10 cellular contexts compared by ENCODE assay signal in genomic region chr16:85003076-85003475, GRCh38. TPM values are rescaled to one million over a fixed set of nuclear protein-coding genes. Genes with fewer than 3 reads are reported as not detected.
DNase-seq lines count a peak whose midpoint lies in the region; ATAC-seq and TF ChIP-seq lines count a peak whose summit lies in the region.
"Had no signal": no experiment of that assay in that cellular context is flagged by ENCODE, and none has a peak within 500 bp of the region (broad histone marks: within the 10 kb centered on the region; RNA-seq: fewer than 3 reads in every experiment).

No MANE protein-coding gene starts in this region.

- peak overlapping the region; percentile 16 for H2BK12ac ChIP-seq in trophoblast cell (ENCODE audit: low read length)

- no peak overlapping the region for H3K18ac ChIP-seq in trophoblast cell (ENCODE audit: low read length)

- 88 to 89% methylated on average over 13 of the region's 13 CpGs for WGBS in heart right ventricle, 2 donors
- WGBS in trophoblast cell (ENCODE audit: extremely low coverage, insufficient coverage, insufficient read length), result no CpG with 5 or more reads among the region's 13 CpGs

- peaks cover 14% of the 10 kb centered on the region for H3K79me2 ChIP-seq in trophoblast cell (ENCODE audit: control insufficient read depth, insufficient read depth, low read length, poor library complexity)

- H3K23ac ChIP-seq in trophoblast cell (ENCODE audit: low read length), result no peak overlapping the region

- peak overlapping the region; percentile 81 to 99 (median 94) for H3K4me2 ChIP-seq in BLaER1 treated with 17β-estradiol and CSF1 and Interleukin-3, amounts not matched to agents 10 nM and 100 nM
- no peak overlapping the region for H3K4me2 ChIP-seq in trophoblast cell (ENCODE audit: low read length)

- H4K20me1 ChIP-seq in BLaER1 treated with 17β-estradiol and CSF1 and Interleukin-3, amounts not matched to agents 10 nM and 100 nM, result peaks cover 41 to 100% (median 79%) of the 10 kb centered on the region in 11 experiments; a peak in 20 of 22 replicates

- peaks cover 0 to 8% (median 0%) of the 10 kb centered on the region in 11 experiments; a peak in 5 of 22 replicates for H3K9me3 ChIP-seq in BLaER1 treated with 17β-estradiol and CSF1 and Interleukin-3, amounts not matched to agents 10 nM and 100 nM (replicated peaks in 1 of 11)
- H3K9me3 ChIP-seq in T-helper 17 cell (ENCODE audit: control insufficient read depth, low read length, poor library complexity, severe bottlenecking) (no peaks in the 10 kb centered on the region), heart right ventricle (no peaks in the 10 kb centered on the region), trophoblast cell (ENCODE audit: insufficient read depth, low read depth, low read length) (no peaks in the 10 kb centered on the region)

- H3K36me3 Mint-ChIP-seq in T-helper 17 cell (ENCODE audit: low read depth), result peaks cover 9% of the 10 kb centered on the region

- DNase-seq in T-helper 17 cell (no peak), heart right ventricle (no peak), trophoblast cell (no peak), GDM1 (lab: John Stamatoyannopoulos, UW) (no peak), putamen (ENCODE audit: low spot score) (no peak), SIG-M5 (lab: John Stamatoyannopoulos, UW) (no peak), NCI-H187 treated with DMSO at 0.1 percent for 48 hours (lab: John Stamatoyannopoulos, UW) (no peak)
- DNase-seq: DMS 273 treated with DMSO at 0.1 percent for 48 hours; stimulated activated naive CD4-positive, alpha-beta T cell treated with Interleukin-2 at 50 U/mL for 16 hours had no signal

- peak overlapping the region; percentile 16 for H4K91ac ChIP-seq in trophoblast cell (ENCODE audit: low read depth, low read length)

- no peak overlapping the region for H2BK120ac ChIP-seq in trophoblast cell (ENCODE audit: insufficient read depth, low read length, poor library complexity)

- no peak overlapping the region for H3K27ac Mint-ChIP-seq in T-helper 17 cell

- peak overlapping the region; percentile 44 to 71 (median 65); a peak in 21 of 22 replicates for H3K9ac ChIP-seq in BLaER1 treated with 17β-estradiol and CSF1 and Interleukin-3, amounts not matched to agents 10 nM and 100 nM
- H3K9ac ChIP-seq in trophoblast cell (ENCODE audit: low read length), result no peak overlapping the region

- H2BK5ac ChIP-seq in trophoblast cell (ENCODE audit: low read depth, low read length, poor library complexity), result no peak overlapping the region

- intact Hi-C loops in heart right ventricle (cut with DNase I), result no loop called here

- H4K12ac ChIP-seq in trophoblast cell (ENCODE audit: low read depth, low read length), result no peak overlapping the region

- H3K27me3 ChIP-seq in BLaER1 treated with 17β-estradiol and CSF1 and Interleukin-3, amounts not matched to agents 10 nM and 100 nM, result no peaks in the 10 kb centered on the region
- no peaks in the 10 kb centered on the region for H3K27me3 ChIP-seq in heart right ventricle
- no peaks in the 10 kb centered on the region for H3K27me3 ChIP-seq in trophoblast cell (ENCODE audit: insufficient read depth, low read length)

- H4K8ac ChIP-seq in trophoblast cell (ENCODE audit: low read depth, low read length), result no peak overlapping the region

- H3K4me1 Mint-ChIP-seq in T-helper 17 cell, result peaks cover 45% of the 10 kb centered on the region

- no peak overlapping the region for H2AFZ ChIP-seq in trophoblast cell (ENCODE audit: insufficient read depth, low read length, poor library complexity)

- peak overlapping the region; percentile 49 for H3K4ac ChIP-seq in trophoblast cell (ENCODE audit: low read depth, low read length)

- no peak overlapping the region for H3K14ac ChIP-seq in trophoblast cell (ENCODE audit: low read length)

- no peak for ATAC-seq in T-helper 17 cell
- ATAC-seq in heart right ventricle, result peak in 2 of 8 donors; percentile 13 to 33

- H3K4me3 Mint-ChIP-seq in T-helper 17 cell, result peak overlapping the region; percentile 19

- peaks cover 53 to 100% (median 71%) of the 10 kb centered on the region in 10 experiments for H3K4me1 ChIP-seq in BLaER1 treated with 17β-estradiol and CSF1 and Interleukin-3, amounts not matched to agents 10 nM and 100 nM
- H3K4me1 ChIP-seq in heart right ventricle (peaks cover 25 to 95% (median 66%) of the 10 kb centered on the region in 9 donors), trophoblast cell (ENCODE audit: control insufficient read depth in 1 of 2, insufficient read depth in 2 of 2, low read length in 2 of 2) (peaks cover 25 to 37% of the 10 kb centered on the region in 2 experiments)

- H2AK5ac ChIP-seq in trophoblast cell (ENCODE audit: low read length), result no peak overlapping the region

- TF ChIP-seq CTCF in heart right ventricle (IDR thresholded peaks at IDR 0.05), result no peak

- peaks cover 28 to 75% (median 45%) of the 10 kb centered on the region in 11 experiments; a peak in 21 of 22 replicates for H3K36me3 ChIP-seq in BLaER1 treated with 17β-estradiol and CSF1 and Interleukin-3, amounts not matched to agents 10 nM and 100 nM
- H3K36me3 ChIP-seq in heart right ventricle, result peaks cover 0 to 25% (median 0%) of the 10 kb centered on the region in 9 donors
- H3K36me3 ChIP-seq in trophoblast cell (ENCODE audit: control insufficient read depth in 1 of 2, insufficient read depth in 2 of 2, low read length in 2 of 2), result no peaks in the 10 kb centered on the region

- peak overlapping the region; percentile 53 to 78 (median 77); a peak in 21 of 22 replicates for H3K27ac ChIP-seq in BLaER1 treated with 17β-estradiol and CSF1 and Interleukin-3, amounts not matched to agents 10 nM and 100 nM
- H3K27ac ChIP-seq in heart right ventricle, result peak overlapping the region in 9 of 10 donors; percentile 28 to 87 (median 60)
- H3K27ac ChIP-seq in trophoblast cell (ENCODE audit: low read depth, low read length), result no peak overlapping the region

- H3K27me3 Mint-ChIP-seq in T-helper 17 cell, result no peaks in the 10 kb centered on the region

- H3K79me1 ChIP-seq in trophoblast cell (ENCODE audit: low read length), result peaks cover 12% of the 10 kb centered on the region

- H3K4me3 ChIP-seq in BLaER1 treated with 17β-estradiol and CSF1 and Interleukin-3, amounts not matched to agents 10 nM and 100 nM, result peak overlapping the region; percentile 21 to 61 (median 40); a peak in 17 of 20 replicates
- H3K4me3 ChIP-seq in heart right ventricle (peak overlapping the region in 6 of 10 donors; percentile 27 to 34 (median 31)), trophoblast cell (ENCODE audit: low read depth, low read length) (no peak overlapping the region)

RNA-seq across cellular contexts. Expression of gene ZDHHC7, which starts 8.3 kb away (rescaled TPM):
- total RNA-seq in T-helper 17 cell (10 to 100 TPM; 35.4 to 46.6 TPM), heart right ventricle (10 to 100 TPM; 36.2 to 55.5 (median 43.2) TPM)
- 10 to 100 TPM; 15.1 to 16.6 TPM for polyA plus RNA-seq in heart right ventricle
- polyA plus RNA-seq in trophoblast cell (2013), result 46.3 and 46.6 TPM in 2 replicates

RNA-seq across cellular contexts. Expression of gene KIAA0513, which starts 24.5 kb away (rescaled TPM):
- 10 to 100 TPM in 1 of 2 donors, 1 to 10 TPM in 1; 8.1 to 35.0 TPM for total RNA-seq in T-helper 17 cell
- total RNA-seq in heart right ventricle, result 10 to 100 TPM in 2 of 10 donors, 1 to 10 TPM in 8; 5.9 to 10.9 (median 8.5) TPM
- polyA plus RNA-seq in heart right ventricle, result 1 to 10 TPM; 2.4 to 3.1 TPM
- 11.0 and 11.8 TPM in 2 replicates for polyA plus RNA-seq in trophoblast cell (2013)
